Comparison of ENCODE assay signal across 20 cellular contexts in genomic region chr3:69922521-69923000, GRCh38.
"Had no signal": no experiment of that assay in that cellular context is flagged by ENCODE, and none has a peak within 500 bp of the region (broad histone marks: within the 10 kb centered on the region; RNA-seq: fewer than 3 reads in every experiment).

No MANE protein-coding gene starts in this region.

- H3K27ac ChIP-seq: coronary artery, esophagus muscularis mucosa, foreskin keratinocyte, gastrocnemius medialis, heart right ventricle, left lung, lower lobe of right lung had no signal

- H3K27me3 ChIP-seq: dorsolateral prefrontal cortex, esophagus muscularis mucosa, gastrocnemius medialis, heart right ventricle, left lung had no signal

- H3K9me3 ChIP-seq: esophagus muscularis mucosa, gastrocnemius medialis, heart right ventricle, left lung, lower lobe of right lung, mucosa of descending colon had no signal

- H3K4me3 ChIP-seq: coronary artery, esophagus muscularis mucosa, gastrocnemius medialis, heart right ventricle, left lung, lower lobe of right lung, mucosa of descending colon had no signal

- H3K36me3 Mint-ChIP-seq: mesothelial cell of epicardium, naive B cell had no signal

- DNase-seq: dermis blood vessel endothelial cell; dorsolateral prefrontal cortex; effector CD4-positive, alpha-beta T cell; effector memory CD4-positive, alpha-beta T cell; foreskin keratinocyte; gastrocnemius medialis; glutamatergic neuron; head of caudate nucleus; heart right ventricle; hippocampal formation; left cardiac atrium; left lung; left ventricle myocardium superior; lower lobe of right lung; mesenchymal stem cell; mucosa of descending colon; naive B cell had no signal

- H3K36me3 ChIP-seq: esophagus muscularis mucosa, gastrocnemius medialis, heart right ventricle, left lung, lower lobe of right lung had no signal

- H3K9me3 Mint-ChIP-seq: mesothelial cell of epicardium, naive B cell had no signal

- H3K4me1 Mint-ChIP-seq: mesothelial cell of epicardium, naive B cell had no signal

- H3K4me3 Mint-ChIP-seq: mesothelial cell of epicardium, naive B cell had no signal

- H3K27ac Mint-ChIP-seq: mesothelial cell of epicardium, naive B cell had no signal

- H3K4me1 ChIP-seq: foreskin keratinocyte, left lung, lower lobe of right lung had no signal
